19 cellular contexts compared by ENCODE assay signal in the genomic region with DNA sequence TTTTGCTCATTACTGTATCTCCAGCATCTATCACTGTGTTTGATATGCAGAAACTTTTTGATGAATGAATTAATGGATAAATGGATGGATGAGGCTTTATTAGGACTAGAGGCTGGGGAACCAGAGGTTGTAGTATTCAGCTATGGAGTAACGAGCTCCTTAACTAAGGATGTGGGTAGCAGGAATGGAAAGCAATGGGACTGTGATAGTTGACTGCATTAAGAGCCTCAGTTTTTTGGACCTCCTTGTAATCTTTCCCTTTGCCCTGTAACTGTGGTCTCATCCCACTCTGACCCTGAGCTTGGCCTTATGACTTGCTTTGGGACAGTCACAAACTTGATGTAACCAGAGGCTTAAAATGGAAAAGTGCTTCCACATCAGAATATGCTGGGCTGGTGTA. TPM values are rescaled to one million over a fixed set of nuclear protein-coding genes. Genes with fewer than 3 reads are reported as not detected.
DNase-seq lines count a peak whose midpoint lies in the region; ATAC-seq, FAIRE-seq and TF ChIP-seq lines count a peak whose summit lies in the region.
"Had no signal": no experiment of that assay in that cellular context is flagged by ENCODE, and none has a peak within 500 bp of the region (broad histone marks: within the 10 kb centered on the region; RNA-seq: fewer than 3 reads in every experiment).

No MANE protein-coding gene starts in this region.

- no peak for DNase-seq in activated T-cell treated with anti-CD3 and anti-CD28 coated beads, Interleukin-2, amount 50 U/mL, for 72 hours
- no peak for DNase-seq in activated T-cell treated with anti-CD3 and anti-CD28 coated beads, Interleukin-2, amount 50 U/mL, for 48 hours
- DNase-seq in MM.1S, result no peak
- no peak for DNase-seq in K562 (ENCODE audit: extremely low read depth in 1 of 4, low spot score in 3 of 4)
- no peak for DNase-seq in natural killer cell treated with Interleukin-12 subunit alpha and Interleukin-12 subunit beta and Interleukin-15 and Interleukin-18, amount 100 ng/mL, for 72 hours (ENCODE audit: low spot score)
- DNase-seq in right cardiac atrium, result no peak
- DNase-seq in SJCRH30, result no peak
- DNase-seq: 8988T; Calu3; CD8-positive, alpha-beta T cell; DMS79 treated with DMSO at 0.1 percent for 48 hours; GF-D8; HCEC 1CT; HFFc6 had no signal

- H2AFZ ChIP-seq in MM.1S (ENCODE audit: low read length) (no peak overlapping the region), K562 (ENCODE audit: low read depth, low read length) (peak overlapping the region; percentile 7; the same call in 1 of the 2 replicates)

- in situ Hi-C loops in K562 (cut with MboI), result no loop called here

- H3K27me3 Mint-ChIP-seq in activated T-cell treated with anti-CD3 and anti-CD28 coated beads, Interleukin-2, amount 50 U/mL, for 72 hours (ENCODE audit: low read depth), result no peaks in the 10 kb centered on the region
- H3K27me3 Mint-ChIP-seq in natural killer cell treated with Interleukin-12 subunit alpha and Interleukin-12 subunit beta and Interleukin-15 and Interleukin-18, amount 100 ng/mL, for 72 hours, result no peaks in the 10 kb centered on the region

- peaks cover 42% of the 10 kb centered on the region for H3K4me1 Mint-ChIP-seq in activated T-cell treated with anti-CD3 and anti-CD28 coated beads, Interleukin-2, amount 50 U/mL, for 72 hours (ENCODE audit: low read depth)
- H3K4me1 Mint-ChIP-seq in natural killer cell treated with Interleukin-12 subunit alpha and Interleukin-12 subunit beta and Interleukin-15 and Interleukin-18, amount 100 ng/mL, for 72 hours (ENCODE audit: low read depth in 2 of 2), result peaks cover 39 to 45% of the 10 kb centered on the region in 2 donors

- ATAC-seq in activated T-cell treated with anti-CD3 and anti-CD28 coated beads, Interleukin-2, amount 50 U/mL, for 72 hours (replicated peaks in 1 of 2), result no peak
- no peak for ATAC-seq in K562
- ATAC-seq in natural killer cell treated with Interleukin-12 subunit alpha and Interleukin-12 subunit beta and Interleukin-15 and Interleukin-18, amount 100 ng/mL, for 72 hours, result no peak
- ATAC-seq in right cardiac atrium, result no peak
- no peak for ATAC-seq in HG02885 (IDR thresholded peaks at IDR 0.05; ENCODE audit: poor library complexity, unreplicated experiment)
- ATAC-seq: CD8-positive, alpha-beta T cell had no signal

- H3K9ac ChIP-seq in MM.1S (ENCODE audit: low read length), result no peak overlapping the region
- no peak overlapping the region for H3K9ac ChIP-seq in K562 (ENCODE audit: insufficient read depth in 1 of 2, low read depth in 2 of 2, low read length in 2 of 2)
- H3K9ac ChIP-seq: BLaER1 treated with 17β-estradiol and CSF1 and Interleukin-3, amounts not matched to agents 10 nM and 100 nM had no signal

- FAIRE-seq in K562 (lab: Jason Lieb, UNC), result no peak
- FAIRE-seq: HTR-8/SVneo had no signal

- intact Hi-C loops in K562 (cut with micrococcal nuclease) (loop anchor here (10.0 kb wide), 1 partner anchor 447 kb away; no protein-coding TSS in a partner anchor), right cardiac atrium (cut with DNase I) (loop anchor here in 1 of 4 donors (10.0 kb wide), 1 partner anchor 787 kb away; no protein-coding TSS in a partner anchor)

- no peaks in the 10 kb centered on the region for H3K9me2 ChIP-seq in MM.1S (replicated peaks; ENCODE audit: insufficient read depth, low read length)

- H3K4me3 Mint-ChIP-seq in activated T-cell treated with anti-CD3 and anti-CD28 coated beads, Interleukin-2, amount 50 U/mL, for 72 hours, result peak overlapping the region; percentile 37 to 60
- H3K4me3 Mint-ChIP-seq in natural killer cell treated with Interleukin-12 subunit alpha and Interleukin-12 subunit beta and Interleukin-15 and Interleukin-18, amount 100 ng/mL, for 72 hours, result peak overlapping the region; percentile 82
- H3K4me3 Mint-ChIP-seq: B cell; CD8-positive, alpha-beta T cell; HFFc6; IgD-negative memory B cell had no signal

- no peak for TF ChIP-seq POLR2A in K562 (conservative IDR thresholded peaks at IDR 0.05)

- H3K36me3 ChIP-seq in MM.1S (replicated peaks; ENCODE audit: insufficient read depth, low read length) (no peaks in the 10 kb centered on the region), K562 (ENCODE audit: control insufficient read depth, insufficient read depth, low read length) (no peaks in the 10 kb centered on the region), SJCRH30 (no peaks in the 10 kb centered on the region)
- H3K36me3 ChIP-seq: BLaER1 treated with 17β-estradiol and CSF1 and Interleukin-3, amounts not matched to agents 10 nM and 100 nM had no signal

- H4K20me1 ChIP-seq in MM.1S (ENCODE audit: insufficient read depth, low read length) (no peaks in the 10 kb centered on the region), K562 (replicated peaks; ENCODE audit: control insufficient read depth, insufficient read depth, low read length) (no peaks in the 10 kb centered on the region)
- H4K20me1 ChIP-seq: BLaER1 treated with 17β-estradiol and CSF1 and Interleukin-3, amounts not matched to agents 10 nM and 100 nM had no signal

- peak overlapping the region; percentile 40; the same call in 1 of the 2 replicates for H3K4me2 ChIP-seq in MM.1S (ENCODE audit: low read depth, low read length)
- no peak overlapping the region for H3K4me2 ChIP-seq in K562 (ENCODE audit: insufficient read depth, low read length)
- H3K4me2 ChIP-seq: BLaER1 treated with 17β-estradiol and CSF1 and Interleukin-3, amounts not matched to agents 10 nM and 100 nM had no signal

- H3K27ac ChIP-seq in MM.1S (ENCODE audit: low read length) (no peak overlapping the region), K562 (ENCODE audit: extremely low read depth, low read depth, low read length) (no peak overlapping the region), right cardiac atrium (ENCODE audit: low read length) (no peak overlapping the region), SJCRH30 (no peak overlapping the region)
- H3K27ac ChIP-seq: BLaER1 treated with 17β-estradiol and CSF1 and Interleukin-3, amounts not matched to agents 10 nM and 100 nM had no signal

- H3K79me2 ChIP-seq in MM.1S (ENCODE audit: low read length), result no peaks in the 10 kb centered on the region
- H3K79me2 ChIP-seq in K562 (ENCODE audit: control insufficient read depth, insufficient read depth, low read length), result no peaks in the 10 kb centered on the region

- peaks cover 16% of the 10 kb centered on the region for H3K4me1 ChIP-seq in MM.1S (ENCODE audit: low read length)
- H3K4me1 ChIP-seq in K562 (replicated peaks in 1 of 2; ENCODE audit: control insufficient read depth in 2 of 2, insufficient read depth in 2 of 2, low read length in 2 of 2), result peaks cover 5 to 15% of the 10 kb centered on the region in 2 experiments; a peak in 4 of 5 replicates
- no peaks in the 10 kb centered on the region for H3K4me1 ChIP-seq in right cardiac atrium (ENCODE audit: control insufficient read depth, insufficient read depth, low read length)
- H3K4me1 ChIP-seq in SJCRH30, result peaks cover 15% of the 10 kb centered on the region

- peaks cover 0 to 3% of the 10 kb centered on the region in 2 donors for H3K36me3 Mint-ChIP-seq in activated T-cell treated with anti-CD3 and anti-CD28 coated beads, Interleukin-2, amount 50 U/mL, for 72 hours (ENCODE audit: insufficient read depth in 2 of 2)
- H3K36me3 Mint-ChIP-seq in natural killer cell treated with Interleukin-12 subunit alpha and Interleukin-12 subunit beta and Interleukin-15 and Interleukin-18, amount 100 ng/mL, for 72 hours, result peaks cover 5% of the 10 kb centered on the region
- H3K36me3 Mint-ChIP-seq: CD8-positive, alpha-beta T cell had no signal

- TF ChIP-seq CTCF in MM.1S (IDR thresholded peaks at IDR 0.05; ENCODE audit: low read length) (no peak), K562 (IDR thresholded peaks at IDR 0.05 in 2 of 3, conservative IDR thresholded peaks at IDR 0.05 in 1 of 3; ENCODE audit: insufficient read depth in 2 of 3, low read depth in 1 of 3, low read length in 3 of 3) (no peak)

- H3K4me3 ChIP-seq in MM.1S (ENCODE audit: low read length) (no peak overlapping the region), K562 (no peak overlapping the region), right cardiac atrium (ENCODE audit: low read length) (no peak overlapping the region), SJCRH30 (no peak overlapping the region)
- H3K4me3 ChIP-seq: BLaER1 treated with 17β-estradiol and CSF1 and Interleukin-3, amounts not matched to agents 10 nM and 100 nM had no signal

- H3K27me3 ChIP-seq in MM.1S (replicated peaks; ENCODE audit: insufficient read depth, low read length) (peaks cover 64% of the 10 kb centered on the region), K562 (ENCODE audit: control insufficient read depth in 2 of 2, insufficient read depth in 2 of 2, low read length in 2 of 2) (no peaks in the 10 kb centered on the region), right cardiac atrium (ENCODE audit: control insufficient read depth, insufficient read depth) (no peaks in the 10 kb centered on the region), SJCRH30 (no peaks in the 10 kb centered on the region)

- no peak for TF ChIP-seq RAD21 in K562 (CRISPR knock-in tag; conservative IDR thresholded peaks at IDR 0.05 in 1 of 2, IDR thresholded peaks at IDR 0.05 in 1 of 2)

- CTCF ChIA-PET in K562 (lab: Yijun Ruan, JAX; ENCODE audit: low intra/inter-chr PET ratio), result no interaction called here

- H3K9me3 ChIP-seq in MM.1S (replicated peaks; ENCODE audit: insufficient read depth, low read length) (no peaks in the 10 kb centered on the region), K562 (replicated peaks; ENCODE audit: control insufficient read depth, insufficient read depth, low read depth, low read length) (no peaks in the 10 kb centered on the region), right cardiac atrium (ENCODE audit: control insufficient read depth, low read length) (no peaks in the 10 kb centered on the region), SJCRH30 (replicated peaks) (no peaks in the 10 kb centered on the region)

- no peaks in the 10 kb centered on the region for H3K9me1 ChIP-seq in K562 (ENCODE audit: control insufficient read depth, insufficient read depth, low read length)

- H3K9me3 Mint-ChIP-seq in activated T-cell treated with anti-CD3 and anti-CD28 coated beads, Interleukin-2, amount 50 U/mL, for 72 hours, result peaks cover 2 to 3% of the 10 kb centered on the region in 2 donors
- peaks cover 2% of the 10 kb centered on the region for H3K9me3 Mint-ChIP-seq in natural killer cell treated with Interleukin-12 subunit alpha and Interleukin-12 subunit beta and Interleukin-15 and Interleukin-18, amount 100 ng/mL, for 72 hours
- H3K9me3 Mint-ChIP-seq: CD8-positive, alpha-beta T cell; HFFc6 had no signal

- no peak for TF ChIP-seq EP300 in K562 (IDR thresholded peaks at IDR 0.05; ENCODE audit: low read length)

- 35% methylated on average over 1 of the region's 1 CpG for WGBS in K562 (ENCODE audit: insufficient coverage, low coverage, missing lambda C conversion rate)
- whole genome bisulfite sequencing in right cardiac atrium, result 81% methylated on average over 1 of the region's 1 CpG

- POLR2A ChIA-PET in K562 (lab: Yijun Ruan, JAX), result interaction anchor here (0.5 to 0.9 kb wide), 3 partner anchors 15 to 1971 kb away, joined by 3 to 4 read pairs (median 3); no protein-coding TSS in a partner anchor

- H3F3A ChIP-seq in MM.1S (ENCODE audit: insufficient read depth, low read length), result peaks cover 9% of the 10 kb centered on the region; the same call in 1 of the 2 replicates

- H3K27ac Mint-ChIP-seq in activated T-cell treated with anti-CD3 and anti-CD28 coated beads, Interleukin-2, amount 50 U/mL, for 72 hours, result no peak overlapping the region
- peak overlapping the region; percentile 66 to 87 for H3K27ac Mint-ChIP-seq in natural killer cell treated with Interleukin-12 subunit alpha and Interleukin-12 subunit beta and Interleukin-15 and Interleukin-18, amount 100 ng/mL, for 72 hours
- H3K27ac Mint-ChIP-seq: B cell; CD8-positive, alpha-beta T cell; HFFc6; IgD-negative memory B cell had no signal

- BruUV-seq in K562 (replicated peaks; lab: Mats Ljungman, UMichigan), result no TSS peak

RNA-seq across cellular contexts. Expression of a gene that starts 9.0 kb away (rescaled TPM):
- total RNA-seq in activated T-cell treated with anti-CD3 and anti-CD28 coated beads, Interleukin-2, amount 50 U/mL, for 72 hours, result 10 to 100 TPM; 36.6 to 56.2 TPM
- 167 and 196 TPM in 2 replicates for total RNA-seq in K562 (2011; cell fraction: chromatin; rRNA removed; ENCODE audit: low replicate concordance)
- total RNA-seq in K562 (2011; cell fraction: nucleolus; rRNA removed), result 104 and 114 TPM in 2 replicates
- 135 and 188 TPM in 2 replicates for total RNA-seq in K562 (2011; cell fraction: nucleoplasm; rRNA removed)
- total RNA-seq in K562 (2014; rRNA removed) (20.8 and 27.3 TPM in 2 replicates), K562 (2014; rRNA removed; fragmentation: Illumina TruSeq; extraction: Trizol) (13.8 TPM in 2 replicates), K562 (2015; rRNA removed; fragmentation: Illumina TruSeq; extraction: Trizol) (8.8 and 9.8 TPM in 2 replicates), K562 (2021) (62.2 and 68.6 TPM in 2 replicates), right cardiac atrium (10 to 100 TPM in 1 of 4 donors, 1 to 10 TPM in 3; 2.5 to 17.6 (median 5.0) TPM)
- polyA plus RNA-seq in K562 (2011; rRNA removed) (15.9 and 17.8 TPM in 2 replicates), K562 (2014; fragmentation: Illumina TruSeq; extraction: Trizol) (22.7 and 26.7 TPM in 2 replicates), K562 (2014; fragmentation: Nextera tagmentation; extraction: Ambion mirVana) (1 to 10 TPM; 2.2 to 4.5 TPM), K562 (2014; rRNA removed) (20.1 and 30.6 TPM in 2 replicates), right cardiac atrium (0.81 TPM)
- polyA plus RNA-seq in K562 (2011; cell fraction: cytosol; rRNA removed), result 7.6 and 12.6 TPM in 2 replicates
- 50.6 and 80.8 TPM in 2 replicates for polyA plus RNA-seq in K562 (2011; cell fraction: nucleus; rRNA removed)
- 19.4 and 60.9 TPM in 2 replicates for polyA plus RNA-seq in K562 (2012)
- polyA minus RNA-seq in K562 (2011; rRNA and poly(A)+ RNA removed), result 29.0 and 39.2 TPM in 2 replicates
- 10.4 and 28.6 TPM in 2 replicates for polyA minus RNA-seq in K562 (2011; cell fraction: cytosol; rRNA and poly(A)+ RNA removed)
- 119 and 149 TPM in 2 replicates for polyA minus RNA-seq in K562 (2011; cell fraction: nucleus; rRNA and poly(A)+ RNA removed)
- 100 to 1,000 TPM in 1 of 2 donors, 10 to 100 TPM in 1; 67.8 to 121 TPM for total RNA-seq in natural killer cell treated with Interleukin-12 subunit alpha and Interleukin-12 subunit beta and Interleukin-15 and Interleukin-18, amount 100 ng/mL, for 72 hours
- 21.7 and 23.7 TPM in 2 replicates for total RNA-seq in SJCRH30 (2014; rRNA removed; shearing (Covaris generic))
